ENCODE assay signal across 8 cellular contexts in genomic region chr19:41597600-41598041, GRCh38. TPM values are rescaled to one million over a fixed set of nuclear protein-coding genes. Genes with fewer than 3 reads are reported as not detected.
DNase-seq lines count a peak whose midpoint lies in the region; ATAC-seq and TF ChIP-seq lines count a peak whose summit lies in the region.

No MANE protein-coding gene starts in this region.

- no peak overlapping the region for H3K27ac ChIP-seq in CD8-positive, alpha-beta memory T cell (ENCODE audit: low read depth, low read length)
- no peak overlapping the region for H3K27ac ChIP-seq in colonic mucosa
- H3K27ac ChIP-seq in right lobe of liver = no peak overlapping the region

- ATAC-seq in right lobe of liver (peak; percentile 83 to 87 (median 85)), HG02981 (IDR thresholded peaks at IDR 0.05; ENCODE audit: unreplicated experiment) (no peak)

- peak overlapping the region in 1 of 7 donors; percentile 36 for H3K4me3 Mint-ChIP-seq in CD8-positive, alpha-beta memory T cell

- no peaks in the 10 kb centered on the region for H3K27me3 ChIP-seq in CD8-positive, alpha-beta memory T cell (ENCODE audit: insufficient read depth, low read length, poor library complexity, severe bottlenecking)
- no peaks in the 10 kb centered on the region for H3K27me3 ChIP-seq in colonic mucosa
- H3K27me3 ChIP-seq in right lobe of liver = no peaks in the 10 kb centered on the region

- H3K4me1 ChIP-seq in CD8-positive, alpha-beta memory T cell (ENCODE audit: insufficient read depth, low read length) = no peaks in the 10 kb centered on the region
- H3K4me1 ChIP-seq in colonic mucosa = no peaks in the 10 kb centered on the region
- no peaks in the 10 kb centered on the region for H3K4me1 ChIP-seq in right lobe of liver

- 7% methylated on average over 10 of the region's 10 CpGs for WGBS in right lobe of liver (ENCODE audit: insufficient coverage, low coverage, low lambda C conversion rate, missing lambda C conversion rate)

- intact Hi-C loops in colonic mucosa (cut with DNase I) = no loop called here
- intact Hi-C loops in right lobe of liver (cut with DNase I) = no loop called here

- POLR2A ChIA-PET in CD8-positive, alpha-beta memory T cell (lab: Charles Lee) = interaction anchor here (0.6 kb wide), 1 partner anchor 201 kb away, joined by 3 read pairs; no protein-coding TSS in a partner anchor

- H3K27me3 Mint-ChIP-seq in CD8-positive, alpha-beta memory T cell = peaks cover 13 to 62% of the 10 kb centered on the region in 2 donors

- no peaks in the 10 kb centered on the region for H3K9me3 ChIP-seq in CD8-positive, alpha-beta memory T cell (ENCODE audit: low read length)
- H3K9me3 ChIP-seq in colonic mucosa = no peaks in the 10 kb centered on the region
- H3K9me3 ChIP-seq in right lobe of liver = no peaks in the 10 kb centered on the region

- H3K27ac Mint-ChIP-seq in CD8-positive, alpha-beta memory T cell = peak overlapping the region in 2 of 8 donors; percentile 27 to 52

- H3K4me1 Mint-ChIP-seq in CD8-positive, alpha-beta memory T cell = peaks cover 6 to 13% (median 8%) of the 10 kb centered on the region in 3 donors

- peak; percentile 81 for TF ChIP-seq CTCF in colonic mucosa (IDR thresholded peaks at IDR 0.05)
- TF ChIP-seq CTCF in right lobe of liver (IDR thresholded peaks at IDR 0.05) = peak; percentile 67 to 93 (median 92)

- peak; percentile 47 to 81 (median 64) for DNase-seq in CD8-positive, alpha-beta memory T cell
- peak; percentile 62 for DNase-seq in HCEC 1CT
- peak; percentile 48 for DNase-seq in NCI-H526 treated with DMSO at 0.1 percent for 48 hours (lab: John Stamatoyannopoulos, UW)
- peak; percentile 83 for DNase-seq in activated CD4-positive, alpha-beta T cell treated with anti-CD3 and anti-CD28 coated beads for 48 hours
- DNase-seq in colonic mucosa = peak; percentile 77
- DNase-seq in right lobe of liver = peak in 2 of 3 donors; percentile 39 to 63
- DNase-seq in stimulated activated CD8-positive, alpha-beta memory T cell treated with anti-CD3 and anti-CD28 coated beads, Interleukin-12 subunit alpha, Interleukin-12 subunit beta, amount 100 ng/mL, for 1 hour (ENCODE audit: low read depth) = peak; percentile 55

- TF ChIP-seq POLR2A in right lobe of liver (IDR thresholded peaks at IDR 0.05) = no peak

- no peak overlapping the region for H3K9ac ChIP-seq in colonic mucosa (ENCODE audit: low read depth in 2 of 2, low read length in 2 of 2)

- no peaks in the 10 kb centered on the region for H3K9me3 Mint-ChIP-seq in CD8-positive, alpha-beta memory T cell

- CTCF ChIA-PET in CD8-positive, alpha-beta memory T cell (lab: Charles Lee) = interaction anchor here (0.7 to 6.2 kb wide), 8 partner anchors 9 to 149 kb away, joined by 3 to 43 read pairs (median 4); no protein-coding TSS in a partner anchor

- no peak overlapping the region for H3K4me3 ChIP-seq in CD8-positive, alpha-beta memory T cell (ENCODE audit: low read length)
- no peak overlapping the region for H3K4me3 ChIP-seq in colonic mucosa
- H3K4me3 ChIP-seq in right lobe of liver = no peak overlapping the region

- H3K36me3 ChIP-seq in CD8-positive, alpha-beta memory T cell (ENCODE audit: insufficient read depth, low read length) = no peaks in the 10 kb centered on the region
- H3K36me3 ChIP-seq in colonic mucosa (no peaks in the 10 kb centered on the region), right lobe of liver (no peaks in the 10 kb centered on the region)

- H3K36me3 Mint-ChIP-seq in CD8-positive, alpha-beta memory T cell = peaks cover 0 to 2% (median 0%) of the 10 kb centered on the region in 3 donors

RNA-seq across cellular contexts. Expression of gene CEACAM21, which starts 21.7 kb away (rescaled TPM):
- total RNA-seq in CD8-positive, alpha-beta memory T cell = 10 to 100 TPM; 26.8 to 29.2 TPM
- 46.6 TPM for polyA plus RNA-seq in CD8-positive, alpha-beta memory T cell
- total RNA-seq in colonic mucosa (under 1 TPM; 0.25 to 0.45 TPM), right lobe of liver (1 to 10 TPM in 3 of 6 experiments, under 1 TPM in 2, not detected in 1; 0.49 to 1.4 (median 1.2) TPM)

RNA-seq across cellular contexts. Expression of gene CEACAM4, which starts 29.3 kb away (rescaled TPM):
- not detected for total RNA-seq in CD8-positive, alpha-beta memory T cell
- polyA plus RNA-seq in CD8-positive, alpha-beta memory T cell = not detected
- not detected for total RNA-seq in colonic mucosa
- 1 to 10 TPM in 2 of 6 experiments, under 1 TPM in 4; 0.29 to 3.4 (median 0.58) TPM for total RNA-seq in right lobe of liver

Comparison
In these comparisons a context has a peak if more than half of its experiments do, and no peak if none do; other contexts are left out.
1. RNA of gene CEACAM21, which starts 21.7 kb away (total RNA-seq): 26.8 to 29.2 TPM in CD8-positive, alpha-beta memory T cell; 0.49 to 1.4 TPM in right lobe of liver and 0.25 to 0.45 TPM in colonic mucosa; every median in the first group is over 10 times any median in the second.
2. Peak in every context shown above with its lines, with median percentiles within 50 percentile points of each other: DNase-seq.